In the genomic region with DNA sequence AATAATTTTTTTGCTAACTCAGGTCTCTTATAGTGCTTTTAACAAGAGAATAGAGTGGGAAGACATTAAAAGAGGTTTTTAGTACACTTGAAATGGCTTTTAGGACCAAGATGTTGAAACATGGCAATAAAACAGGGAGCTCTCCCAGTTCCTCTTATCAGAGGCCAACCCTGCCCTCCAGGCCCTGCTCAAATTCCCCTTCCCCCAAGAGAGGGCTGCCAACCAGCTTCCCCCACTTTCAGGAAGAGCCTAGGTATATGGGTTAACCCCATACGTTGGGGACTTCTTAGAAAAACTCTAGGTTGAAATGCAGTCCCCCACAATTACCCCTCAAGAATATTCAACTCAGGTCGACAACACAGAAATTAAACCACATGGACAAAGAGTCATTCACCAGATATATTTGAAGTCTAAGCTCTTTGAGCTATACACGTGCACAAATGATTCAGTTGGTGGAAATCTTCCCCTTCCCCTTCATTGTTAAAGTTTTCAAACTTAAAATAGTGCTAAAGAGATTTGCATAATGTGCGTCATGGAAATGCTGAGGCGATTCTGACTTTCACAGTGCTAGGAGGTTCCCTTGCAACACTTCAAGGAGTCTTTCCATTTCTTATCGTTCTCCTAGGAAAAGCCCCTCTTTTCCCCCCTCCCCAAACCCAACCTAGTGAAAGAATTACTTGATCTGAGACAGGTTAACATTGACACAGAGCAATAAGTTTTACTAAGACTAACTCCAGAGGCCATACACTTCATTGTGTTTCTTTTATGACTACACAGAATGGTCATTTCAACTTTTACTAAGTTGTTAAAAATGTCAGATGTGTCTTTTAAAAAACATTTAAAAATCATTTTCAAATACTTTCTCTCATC, we compare ENCODE assay signal across 8 cellular contexts. TPM values are rescaled to one million over a fixed set of nuclear protein-coding genes. Genes with fewer than 3 reads are reported as not detected.
DNase-seq lines count a peak whose midpoint lies in the region; ATAC-seq and TF ChIP-seq lines count a peak whose summit lies in the region.
"Had no signal": no experiment of that assay in that cellular context is flagged by ENCODE, and none has a peak within 500 bp of the region (broad histone marks: within the 10 kb centered on the region; RNA-seq: fewer than 3 reads in every experiment).

No MANE protein-coding gene starts in this region.

- peak overlapping the region; percentile 51 for H3K27ac Mint-ChIP-seq in memory B cell
- no peak overlapping the region for H3K27ac Mint-ChIP-seq in HFFc6

- H3K4me3 Mint-ChIP-seq in memory B cell (no peak overlapping the region), HFFc6 (no peak overlapping the region)

- intact Hi-C loops in psoas muscle (cut with DNase I), result loop anchor here (2.0 to 10.0 kb wide), 4 partner anchors 188 to 407 kb away; partner anchors contain the start of gene RCAN2 (in 2 of the 2)

- 79 to 85% (median 79%) methylated on average over 6 of the region's 6 CpGs for WGBS in psoas muscle, 3 donors

- no peak overlapping the region for H3K27ac ChIP-seq in psoas muscle
- H3K27ac ChIP-seq: body of pancreas had no signal

- H3K27me3 Mint-ChIP-seq in memory B cell (no peaks in the 10 kb centered on the region), HFFc6 (ENCODE audit: insufficient read depth) (no peaks in the 10 kb centered on the region)

- no peaks in the 10 kb centered on the region for H3K36me3 ChIP-seq in psoas muscle (ENCODE audit: insufficient read depth in 1 of 2, low read depth in 1 of 2)

- no peak for TF ChIP-seq CTCF in psoas muscle (IDR thresholded peaks at IDR 0.05)
- TF ChIP-seq CTCF in HFFc6 (IDR thresholded peaks at IDR 0.05), result no peak

- H3K4me1 Mint-ChIP-seq in memory B cell, result peaks cover 31% of the 10 kb centered on the region
- no peaks in the 10 kb centered on the region for H3K4me1 Mint-ChIP-seq in HFFc6 (ENCODE audit: low read depth)

- peak; percentile 50 for ATAC-seq in GM18870 (IDR thresholded peaks at IDR 0.05; ENCODE audit: unreplicated experiment)
- peak; percentile 71 for ATAC-seq in GM21529 (IDR thresholded peaks at IDR 0.05; ENCODE audit: unreplicated experiment)
- ATAC-seq in HG03520 (IDR thresholded peaks at IDR 0.05; ENCODE audit: unreplicated experiment), result peak; percentile 54
- ATAC-seq in memory B cell (ENCODE audit: low read depth), result peak; percentile 67
- ATAC-seq in psoas muscle, result no peak

- no peak overlapping the region for H3K4me3 ChIP-seq in psoas muscle
- H3K4me3 ChIP-seq: body of pancreas had no signal

- no peaks in the 10 kb centered on the region for H3K4me1 ChIP-seq in psoas muscle

- DNase-seq in memory B cell (ENCODE audit: low spot score in 2 of 2) (peak in 1 of 2 donors; percentile 21), dedifferentiated amniotic fluid mesenchymal stem cell (ENCODE audit: extremely low spot score) (no peak), psoas muscle (no peak), HFFc6 (no peak)

- no peaks in the 10 kb centered on the region for H3K9me3 ChIP-seq in psoas muscle
- H3K9me3 ChIP-seq: body of pancreas had no signal

- H3K27me3 ChIP-seq in psoas muscle (ENCODE audit: insufficient read depth in 3 of 3, low read length in 2 of 3), result no peaks in the 10 kb centered on the region
- H3K27me3 ChIP-seq: body of pancreas had no signal

- H3K36me3 Mint-ChIP-seq in memory B cell (no peaks in the 10 kb centered on the region), HFFc6 (ENCODE audit: low read depth) (no peaks in the 10 kb centered on the region)

- H3K9me3 Mint-ChIP-seq in memory B cell (no peaks in the 10 kb centered on the region), HFFc6 (peaks cover 30% of the 10 kb centered on the region)

RNA-seq across cellular contexts. Expression of gene ENPP5, which starts 49.8 kb away (rescaled TPM):
- 1 to 10 TPM; 3.2 to 7.1 (median 5.6) TPM for total RNA-seq in psoas muscle
- 10 to 100 TPM in 1 of 3 donors, 1 to 10 TPM in 2; 1.8 to 26.8 (median 2.9) TPM for polyA plus RNA-seq in psoas muscle
- total RNA-seq in HFFc6 (2021; fragmentation: NEBNext Ultra II Directional; extraction: Animal tissue kit (Norgen Biotek cat#: 25700)), result not detected

Comparison
In these comparisons a context has a peak if more than half of its experiments do, and no peak if none do; other contexts are left out.
1. ATAC-seq: peak in GM18870 (single experiment), GM21529 (single experiment), HG03520 (single experiment) and memory B cell (single experiment); none in psoas muscle (0 of 4).
2. RNA of gene ENPP5, which starts 49.8 kb away (total RNA-seq): 3.2 to 7.1 TPM in psoas muscle; not detected in HFFc6; every median in the first group is over 4 times any median in the second.